Comparison of ENCODE assay signal across 17 cellular contexts in genomic region chr3:64207289-64208086, GRCh38. TPM values are rescaled to one million over a fixed set of nuclear protein-coding genes. Genes with fewer than 3 reads are reported as not detected.
DNase-seq lines count a peak whose midpoint lies in the region; ATAC-seq and TF ChIP-seq lines count a peak whose summit lies in the region.
"Had no signal": no experiment of that assay in that cellular context is flagged by ENCODE, and none has a peak within 500 bp of the region (broad histone marks: within the 10 kb centered on the region; RNA-seq: fewer than 3 reads in every experiment).

No MANE protein-coding gene starts in this region.

- H3K36me3 ChIP-seq in left ventricle myocardium inferior (no peaks in the 10 kb centered on the region), smooth muscle cell (ENCODE audit: low read depth) (no peaks in the 10 kb centered on the region)
- H3K36me3 ChIP-seq: BLaER1 treated with 17β-estradiol and CSF1 and Interleukin-3, amounts not matched to agents 10 nM and 100 nM had no signal

- peaks cover 46% of the 10 kb centered on the region for H3K4me1 ChIP-seq in left ventricle myocardium inferior
- peaks cover 10% of the 10 kb centered on the region for H3K4me1 ChIP-seq in smooth muscle cell (ENCODE audit: low read depth)

- H3K27ac ChIP-seq in left ventricle myocardium inferior (replicated peaks): peak overlapping the region; percentile 61
- H3K27ac ChIP-seq in smooth muscle cell (ENCODE audit: low read depth): peak overlapping the region; percentile 84
- H3K27ac ChIP-seq: BLaER1 treated with 17β-estradiol and CSF1 and Interleukin-3, amounts not matched to agents 10 nM and 100 nM had no signal

- CTCF ChIA-PET in T-cell (lab: Charles Lee): no interaction called here

- DNase-seq in GM03348 (ENCODE audit: low spot score): peak; percentile 52
- no peak for DNase-seq in chondrocyte (ENCODE audit: low spot score)
- DNase-seq in left ventricle myocardium inferior: peak; percentile 34
- DNase-seq in smooth muscle cell (lab: John Stamatoyannopoulos, UW; ENCODE audit: unreplicated experiment): no peak
- no peak for DNase-seq in hippocampal formation (lab: John Stamatoyannopoulos, UW)
- no peak for DNase-seq in midbrain (lab: John Stamatoyannopoulos, UW)
- DNase-seq in T-cell: no peak
- no peak for DNase-seq in NCI-H1417 treated with DMSO at 0.1 percent for 48 hours (lab: John Stamatoyannopoulos, UW)
- DNase-seq: activated CD4-positive, alpha-beta T cell treated with anti-CD3 and anti-CD28 coated beads, Interleukin-2, amount 50 U/mL, for 1 hour; activated T-cell treated with anti-CD3 and anti-CD28 coated beads, Interleukin-2, amount 50 U/mL, for 72 hours; KG1; mesendoderm; NCI-H146; NCI-H510A treated with DMSO at 0.1 percent for 48 hours; stimulated activated CD4-positive, alpha-beta T cell treated with anti-CD3 and anti-CD28 coated beads, Interleukin-1b, Interleukin-23, amount 100 ng/mL, for 48 hours had no signal

- POLR2A ChIA-PET in T-cell (lab: Charles Lee): no interaction called here

- H3K9me3 ChIP-seq in left ventricle myocardium inferior (replicated peaks) (no peaks in the 10 kb centered on the region), smooth muscle cell (replicated peaks; ENCODE audit: low read depth) (no peaks in the 10 kb centered on the region)

- peaks cover 90% of the 10 kb centered on the region for H3K79me2 ChIP-seq in smooth muscle cell (ENCODE audit: low read depth)

- H3K9ac ChIP-seq in smooth muscle cell (ENCODE audit: low read depth): peak overlapping the region; percentile 53
- H3K9ac ChIP-seq: BLaER1 treated with 17β-estradiol and CSF1 and Interleukin-3, amounts not matched to agents 10 nM and 100 nM had no signal

- peaks cover 48% of the 10 kb centered on the region for H3K4me1 Mint-ChIP-seq in chondrocyte (ENCODE audit: low read depth)
- H3K4me1 Mint-ChIP-seq in T-cell: no peaks in the 10 kb centered on the region

- H3K9me3 Mint-ChIP-seq in chondrocyte (ENCODE audit: low read depth) (no peaks in the 10 kb centered on the region), T-cell (peaks cover 0 to 9% (median 0%) of the 10 kb centered on the region in 3 donors)

- H3K4me3 ChIP-seq in left ventricle myocardium inferior (no peak overlapping the region), smooth muscle cell (no peak overlapping the region)
- H3K4me3 ChIP-seq: BLaER1 treated with 17β-estradiol and CSF1 and Interleukin-3, amounts not matched to agents 10 nM and 100 nM had no signal

- H3K27me3 Mint-ChIP-seq in chondrocyte (ENCODE audit: low read depth) (no peaks in the 10 kb centered on the region), T-cell (peaks cover 6 to 11% of the 10 kb centered on the region in 2 donors)

- H3K4me2 ChIP-seq in smooth muscle cell: peak overlapping the region; percentile 77

- no peak for TF ChIP-seq CTCF in chondrocyte (IDR thresholded peaks at IDR 0.05)
- no peak for TF ChIP-seq CTCF in left ventricle myocardium inferior (IDR thresholded peaks at IDR 0.05; ENCODE audit: borderline replicate concordance)
- no peak for TF ChIP-seq CTCF in smooth muscle cell (IDR thresholded peaks at IDR 0.05; ENCODE audit: borderline replicate concordance, insufficient read depth, poor library complexity, severe bottlenecking)

- intact Hi-C loops in left ventricle myocardium inferior (cut with micrococcal nuclease): no loop called here

- H3K4me3 Mint-ChIP-seq in chondrocyte (ENCODE audit: unreplicated experiment) (no peak overlapping the region), T-cell (no peak overlapping the region)
- H3K4me3 Mint-ChIP-seq: activated T-cell treated with anti-CD3 and anti-CD28 coated beads, Interleukin-2, amount 50 U/mL, for 72 hours had no signal

- ATAC-seq in T-cell (replicated peaks in 1 of 4): no peak
- ATAC-seq: activated T-cell treated with anti-CD3 and anti-CD28 coated beads, Interleukin-2, amount 50 U/mL, for 72 hours had no signal

- H3F3A ChIP-seq in smooth muscle cell (ENCODE audit: low read depth): peaks cover 34% of the 10 kb centered on the region

- no peak overlapping the region for H2AFZ ChIP-seq in smooth muscle cell (ENCODE audit: low read depth)

- H3K36me3 Mint-ChIP-seq in chondrocyte (ENCODE audit: low read depth) (peaks cover 3% of the 10 kb centered on the region), T-cell (no peaks in the 10 kb centered on the region)

- 9% methylated on average over 14 of the region's 14 CpGs for whole genome bisulfite sequencing in smooth muscle cell (ENCODE audit: low lambda C conversion rate)

- H4K20me1 ChIP-seq in smooth muscle cell (ENCODE audit: low read depth): peaks cover 57% of the 10 kb centered on the region
- H4K20me1 ChIP-seq: BLaER1 treated with 17β-estradiol and CSF1 and Interleukin-3, amounts not matched to agents 10 nM and 100 nM had no signal

- no peaks in the 10 kb centered on the region for H3K27me3 ChIP-seq in left ventricle myocardium inferior (ENCODE audit: low read depth)
- no peaks in the 10 kb centered on the region for H3K27me3 ChIP-seq in smooth muscle cell (ENCODE audit: low read depth)
- H3K27me3 ChIP-seq: BLaER1 treated with 17β-estradiol and CSF1 and Interleukin-3, amounts not matched to agents 10 nM and 100 nM had no signal

- H3K27ac Mint-ChIP-seq in chondrocyte (ENCODE audit: unreplicated experiment) (peak overlapping the region; percentile 14), T-cell (no peak overlapping the region)
- H3K27ac Mint-ChIP-seq: activated T-cell treated with anti-CD3 and anti-CD28 coated beads, Interleukin-2, amount 50 U/mL, for 72 hours had no signal

RNA-seq across cellular contexts. Expression of gene PRICKLE2, which starts 17.8 kb away (rescaled TPM):
- total RNA-seq in chondrocyte (48.2 to 103 TPM (median 60.5 TPM) in 3 replicates), left ventricle myocardium inferior (8.7 TPM), smooth muscle cell (49.9 and 68.9 TPM in 2 replicates), T-cell (under 1 TPM in 3 of 5 donors, not detected in 2; 0.06 to 0.13 (median 0.09) TPM)
- polyA plus RNA-seq in smooth muscle cell: 7.8 and 13.3 TPM in 2 replicates
- total RNA-seq: T-helper 2 cell treated with Interferon-gamma antibody and Interleukin-4, amounts not matched to agents 100 ng/mL and 5 ng/mL, for 36 hours had no signal

Comparison
In these comparisons a context has a peak if more than half of its experiments do, and no peak if none do; other contexts are left out.
1. DNase-seq: peak in GM03348 (single experiment) and left ventricle myocardium inferior (single experiment); none in chondrocyte (single experiment), smooth muscle cell (single experiment), hippocampal formation (0 of 2), midbrain (single experiment), T-cell (0 of 34) and NCI-H1417 treated with DMSO at 0.1 percent for 48 hours (single experiment).